8 cellular contexts compared by ENCODE assay signal in genomic region chr11:16606784-16607674, GRCh38.
DNase-seq lines count a peak whose midpoint lies in the region; ATAC-seq, FAIRE-seq and TF ChIP-seq lines count a peak whose summit lies in the region.

No MANE protein-coding gene starts in this region.

- no peak for TF ChIP-seq CTCF in AG10803 (conservative IDR thresholded peaks at IDR 0.05; ENCODE audit: low read length)
- TF ChIP-seq CTCF in astrocyte (IDR thresholded peaks at IDR 0.05; ENCODE audit: insufficient read depth, low read depth, low read length): no peak

- H3K4me1 ChIP-seq in HUES6 (ENCODE audit: control insufficient read depth, insufficient read depth, low read length): peaks cover 30% of the 10 kb centered on the region
- peaks cover 10% of the 10 kb centered on the region for H3K4me1 ChIP-seq in astrocyte (ENCODE audit: insufficient read depth, low read length)
- H3K4me1 ChIP-seq in iPS DF 6.9 (ENCODE audit: control insufficient read depth, insufficient read depth, low read length): peaks cover 5% of the 10 kb centered on the region; the same call in 1 of the 2 replicates

- H3K27me3 ChIP-seq in HUES6 (ENCODE audit: control insufficient read depth, insufficient read depth, low read length) (peaks cover 100% of the 10 kb centered on the region), astrocyte (ENCODE audit: insufficient read depth, low read length) (peaks cover 37% of the 10 kb centered on the region), iPS DF 6.9 (ENCODE audit: control insufficient read depth, insufficient read depth, low read length) (peaks cover 90% of the 10 kb centered on the region)

- no peaks in the 10 kb centered on the region for H3K9me3 Mint-ChIP-seq in astrocyte (ENCODE audit: unreplicated experiment)

- DNase-seq in AG10803 (ENCODE audit: low read depth) (no peak), astrocyte (ENCODE audit: low read depth) (no peak), iPS DF 6.9 (ENCODE audit: low read depth, low spot score) (no peak), sciatic nerve (ENCODE audit: low spot score) (peak; percentile 82), amniotic stem cell (lab: John Stamatoyannopoulos, UW) (no peak), NCI-H1930 (lab: John Stamatoyannopoulos, UW) (no peak)

- H3K27ac ChIP-seq in HUES6 (ENCODE audit: low read depth, low read length) (no peak overlapping the region), astrocyte (ENCODE audit: low read depth, low read length) (no peak overlapping the region), iPS DF 6.9 (ENCODE audit: low read length) (no peak overlapping the region)

- no peak overlapping the region for H3K4me3 Mint-ChIP-seq in astrocyte (ENCODE audit: unreplicated experiment)

- H3K9me3 ChIP-seq in HUES6 (ENCODE audit: control insufficient read depth, insufficient read depth, low read depth, low read length): no peaks in the 10 kb centered on the region
- H3K9me3 ChIP-seq in astrocyte (ENCODE audit: insufficient read depth, low read depth, low read length): no peaks in the 10 kb centered on the region
- no peaks in the 10 kb centered on the region for H3K9me3 ChIP-seq in iPS DF 6.9 (ENCODE audit: control insufficient read depth, insufficient read depth, low read length)

- peak overlapping the region; percentile 98 for H3K27ac Mint-ChIP-seq in astrocyte (ENCODE audit: unreplicated experiment)

- intact Hi-C loops in sciatic nerve (cut with DNase I): loop anchor here (10.0 kb wide), 1 partner anchor 782 kb away; no protein-coding TSS in a partner anchor

- H3K4me1 Mint-ChIP-seq in astrocyte (ENCODE audit: low read depth, unreplicated experiment): peaks cover 10% of the 10 kb centered on the region

- ATAC-seq in sciatic nerve (peak; percentile 66), GM18907 (IDR thresholded peaks at IDR 0.05; ENCODE audit: unreplicated experiment) (no peak)

- H3K9ac ChIP-seq in HUES6 (ENCODE audit: low read length) (peak overlapping the region; percentile 22), astrocyte (ENCODE audit: low read length) (peak overlapping the region; percentile 81)

- peaks cover 21% of the 10 kb centered on the region for H3K27me3 Mint-ChIP-seq in astrocyte (ENCODE audit: low read depth, unreplicated experiment)

- peak overlapping the region; percentile 53 for H3K4me3 ChIP-seq in AG10803 (ENCODE audit: low read length)
- peak overlapping the region; percentile 74 for H3K4me3 ChIP-seq in HUES6 (ENCODE audit: low read depth, low read length)
- peak overlapping the region; percentile 71 for H3K4me3 ChIP-seq in astrocyte (ENCODE audit: insufficient read depth, low read depth, low read length)
- H3K4me3 ChIP-seq in iPS DF 6.9 (ENCODE audit: low read length): peak overlapping the region; percentile 4; the same call in 1 of the 2 replicates

- no peaks in the 10 kb centered on the region for H3K79me2 ChIP-seq in astrocyte (ENCODE audit: insufficient read depth, low read length)

- H3K36me3 ChIP-seq in HUES6 (ENCODE audit: control insufficient read depth, insufficient read depth, low read length): no peaks in the 10 kb centered on the region
- H3K36me3 ChIP-seq in astrocyte (ENCODE audit: insufficient read depth, low read length): no peaks in the 10 kb centered on the region
- H3K36me3 ChIP-seq in iPS DF 6.9 (ENCODE audit: control insufficient read depth, insufficient read depth, low read length): no peaks in the 10 kb centered on the region; the same call in 1 of the 2 replicates

- H2AFZ ChIP-seq in astrocyte (ENCODE audit: low read depth, low read length): peak overlapping the region; percentile 86

- no peaks in the 10 kb centered on the region for H3K36me3 Mint-ChIP-seq in astrocyte (ENCODE audit: low read depth, unreplicated experiment)

- FAIRE-seq in astrocyte (lab: Jason Lieb, UNC): no peak

- no peaks in the 10 kb centered on the region for H4K20me1 ChIP-seq in astrocyte (ENCODE audit: insufficient read depth, low read length)

- WGBS in iPS DF 6.9 (ENCODE audit: insufficient coverage, insufficient read length): no CpG with 5 or more reads among the region's 81 CpGs

- peak overlapping the region; percentile 99 for H3K4me2 ChIP-seq in astrocyte (ENCODE audit: low read length)

Comparison
In these comparisons a context has a peak if more than half of its experiments do, and no peak if none do; other contexts are left out.
1. H3K4me3 ChIP-seq: peak in every context shown above with its lines; median percentile 74 in HUES6; 71 in astrocyte; 53 in AG10803; 4 in iPS DF 6.9.